8 cellular contexts compared by ENCODE assay signal in the genomic region with DNA sequence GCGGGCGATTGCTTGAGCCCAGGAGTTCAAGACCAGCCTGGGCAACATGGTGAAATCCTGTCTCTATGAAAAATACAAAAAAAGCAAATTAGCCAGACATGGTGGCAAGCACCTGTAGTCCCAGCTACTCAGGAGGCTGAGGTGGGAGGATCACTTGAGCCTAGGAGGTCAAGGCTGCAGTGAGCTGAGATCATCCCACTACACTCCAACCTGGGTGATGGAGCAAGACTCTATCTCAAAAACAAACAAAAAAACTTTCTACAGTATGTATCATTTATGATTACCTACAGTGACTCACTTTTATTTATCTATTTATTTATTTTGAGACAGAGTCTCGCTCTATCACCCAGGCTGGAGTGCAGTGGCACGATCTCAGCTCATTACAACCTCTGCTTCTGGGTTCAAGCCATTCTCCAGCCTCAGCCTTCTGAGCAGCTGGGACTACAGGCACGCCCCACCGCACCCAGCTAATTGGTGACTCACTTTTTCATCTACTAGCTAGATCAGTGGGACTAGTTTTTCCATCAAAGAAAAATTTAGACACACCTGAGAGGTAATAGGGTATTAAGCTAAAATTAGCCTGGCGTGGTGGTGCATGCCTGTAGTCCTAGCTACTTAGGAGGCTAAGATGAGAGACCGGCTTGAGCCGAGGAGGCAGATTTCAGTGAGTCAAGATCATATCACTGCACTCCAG. TPM values are rescaled to one million over a fixed set of nuclear protein-coding genes. Genes with fewer than 3 reads are reported as not detected.
DNase-seq lines count a peak whose midpoint lies in the region; ATAC-seq and TF ChIP-seq lines count a peak whose summit lies in the region.
"Not testable (repeated sequence)": the region's sequence is repeated elsewhere in the genome, so short reads cannot be mapped to it uniquely, and the experiment has no call there.

No MANE protein-coding gene starts in this region.

- in situ Hi-C loops in Caki2 (cut with HindIII; ENCODE audit: low pct_unique_long_range_greater_than_20kb, low sequenced_read_pairs); transverse colon (cut with MboI; ENCODE audit: low pct_ligation_motif_present in 1 of 4, low pct_unique_long_range_greater_than_20kb in 1 of 4, low sequenced_read_pairs in 3 of 4): not testable (repeated sequence)

- not testable (repeated sequence) for H4K20me1 ChIP-seq in PC-3 (ENCODE audit: low read length)

- WGBS in transverse colon (ENCODE audit: low coverage in 1 of 2), 2 donors, result 67 to 88% methylated on average over 6 to 9 of the region's 9 CpGs

- not testable (repeated sequence) for H2AFZ ChIP-seq in PC-3 (ENCODE audit: low read length)

- not testable (repeated sequence) for H3K9ac ChIP-seq in PC-3 (ENCODE audit: low read length); colonic mucosa (ENCODE audit: low read depth in 2 of 2, low read length in 2 of 2)

- not testable (repeated sequence) for H3K9me2 ChIP-seq in PC-3 (replicated peaks; ENCODE audit: low read length)

- not testable (repeated sequence) for BruUV-seq in PC-3 (replicated peaks; lab: Mats Ljungman, UMichigan)

- CTCF ChIA-PET in PC-3 (lab: Charles Lee), result interaction anchor here (0.6 kb wide), 1 partner anchor 146 kb away, joined by 3 read pairs; no protein-coding TSS in a partner anchor

- H3K9me3 ChIP-seq in PC-3 (ENCODE audit: low read length); colonic mucosa; mucosa of descending colon; transverse colon: not testable (repeated sequence)

- H3K4me1 ChIP-seq in PC-3 (ENCODE audit: insufficient read depth, low read length); colonic mucosa; mucosa of descending colon (ENCODE audit: low read depth); transverse colon: not testable (repeated sequence)

- peak overlapping the region; percentile 45 for H3K27ac ChIP-seq in PC-3 (ENCODE audit: low read length)
- not testable (repeated sequence) for H3K27ac ChIP-seq in colonic mucosa, transverse colon

- POLR2A ChIA-PET in PC-3 (lab: Charles Lee; ENCODE audit: unreplicated experiment), result interaction anchor here (1.2 kb wide), 1 partner anchor 10 kb away, joined by 4 read pairs; no protein-coding TSS in a partner anchor

- intact Hi-C loops in PC-3 (cut with micrococcal nuclease); colonic mucosa (cut with DNase I); mucosa of descending colon (cut with DNase I, micrococcal nuclease); transverse colon (cut with DNase I; ENCODE audit: low total_unique reads): not testable (repeated sequence)

- H3K4me3 ChIP-seq in PC-3 (ENCODE audit: low read length); colonic mucosa; mucosa of descending colon; transverse colon: not testable (repeated sequence)

- TF ChIP-seq POLR2A in transverse colon (IDR thresholded peaks at IDR 0.05), result not testable (repeated sequence)

- peak; percentile 46 for DNase-seq in Caki2 (ENCODE audit: low read depth)
- peak; percentile 43 for DNase-seq in LoVo (ENCODE audit: low spot score)
- DNase-seq in PC-3, result peak; percentile 47
- peak; percentile 21 for DNase-seq in SW480 (ENCODE audit: low spot score)
- peak; percentile 26 for DNase-seq in colonic mucosa
- peak; percentile 44 for DNase-seq in glomerular visceral epithelial cell (ENCODE audit: extremely low spot score)
- DNase-seq in mucosa of descending colon, result peak in 2 of 3 donors; percentile 43 to 58
- peak; percentile 39 for DNase-seq in transverse colon

- ATAC-seq in PC-3 (peak; percentile 88), mucosa of descending colon (peak; percentile 79)

- H3K27me3 ChIP-seq in PC-3 (ENCODE audit: low read length); colonic mucosa; transverse colon: not testable (repeated sequence)

- TF ChIP-seq CTCF in PC-3 (conservative IDR thresholded peaks at IDR 0.05; ENCODE audit: low read depth, low read length); colonic mucosa (IDR thresholded peaks at IDR 0.05); mucosa of descending colon (IDR thresholded peaks at IDR 0.05); transverse colon (IDR thresholded peaks at IDR 0.05): not testable (repeated sequence)

- not testable (repeated sequence) for H3K4me2 ChIP-seq in PC-3 (ENCODE audit: low read length)

- peaks cover 11% of the 10 kb centered on the region; the same call in 1 of the 2 replicates for H3K36me3 ChIP-seq in PC-3 (ENCODE audit: low read depth, low read length)
- H3K36me3 ChIP-seq in colonic mucosa; mucosa of descending colon (ENCODE audit: low read depth): not testable (repeated sequence)
- H3K36me3 ChIP-seq in transverse colon, result peaks cover 0 to 30% (median 8%) of the 10 kb centered on the region in 4 donors

- not testable (repeated sequence) for H3K79me2 ChIP-seq in PC-3 (ENCODE audit: low read length)

- TF ChIP-seq EP300 in transverse colon (IDR thresholded peaks at IDR 0.05; ENCODE audit: low read depth), result not testable (repeated sequence)

- not testable (repeated sequence) for H3F3A ChIP-seq in PC-3 (ENCODE audit: low read length, unreplicated experiment)

RNA-seq across cellular contexts. Expression of gene MEMO1, which starts 8.1 kb away (rescaled TPM):
- 33.4 and 43.2 TPM in 2 replicates for total RNA-seq in Caki2 (2014; rRNA removed; shearing (Covaris generic); ENCODE audit: low replicate concordance)
- total RNA-seq in PC-3 (2014; rRNA removed) (49.5 and 59.9 TPM in 2 replicates), colonic mucosa (10 to 100 TPM; 31.5 to 38.8 TPM), mucosa of descending colon (10 to 100 TPM; 28.6 to 46.4 (median 29.2) TPM), transverse colon (10 to 100 TPM in 3 of 4 donors, 1 to 10 TPM in 1; 7.5 to 25.1 (median 17.0) TPM)

RNA-seq across cellular contexts. Expression of gene DPY30, which starts 20.7 kb away (rescaled TPM):
- total RNA-seq in Caki2 (2014; rRNA removed; shearing (Covaris generic); ENCODE audit: low replicate concordance), result 234 and 237 TPM in 2 replicates
- total RNA-seq in PC-3 (2014; rRNA removed) (104 and 127 TPM in 2 replicates), colonic mucosa (10 to 100 TPM; 57.1 to 61.8 TPM), mucosa of descending colon (10 to 100 TPM; 49.0 to 59.2 (median 49.0) TPM), transverse colon (10 to 100 TPM in 3 of 4 donors, not detected in 1; 19.7 to 52.9 (median 42.6) TPM)

RNA-seq across cellular contexts. Expression of gene SPAST, which starts 44.4 kb away (rescaled TPM):
- 18.9 and 21.3 TPM in 2 replicates for total RNA-seq in Caki2 (2014; rRNA removed; shearing (Covaris generic); ENCODE audit: low replicate concordance)
- 15.5 and 21.6 TPM in 2 replicates for total RNA-seq in PC-3 (2014; rRNA removed)
- 10 to 100 TPM; 15.9 to 18.6 TPM for total RNA-seq in colonic mucosa
- total RNA-seq in mucosa of descending colon, result 10 to 100 TPM; 17.2 to 18.9 (median 17.2) TPM
- total RNA-seq in transverse colon, result 10 to 100 TPM; 15.3 to 26.7 (median 21.2) TPM
